Comparison of ENCODE assay signal across 23 cellular contexts in the genomic region with DNA sequence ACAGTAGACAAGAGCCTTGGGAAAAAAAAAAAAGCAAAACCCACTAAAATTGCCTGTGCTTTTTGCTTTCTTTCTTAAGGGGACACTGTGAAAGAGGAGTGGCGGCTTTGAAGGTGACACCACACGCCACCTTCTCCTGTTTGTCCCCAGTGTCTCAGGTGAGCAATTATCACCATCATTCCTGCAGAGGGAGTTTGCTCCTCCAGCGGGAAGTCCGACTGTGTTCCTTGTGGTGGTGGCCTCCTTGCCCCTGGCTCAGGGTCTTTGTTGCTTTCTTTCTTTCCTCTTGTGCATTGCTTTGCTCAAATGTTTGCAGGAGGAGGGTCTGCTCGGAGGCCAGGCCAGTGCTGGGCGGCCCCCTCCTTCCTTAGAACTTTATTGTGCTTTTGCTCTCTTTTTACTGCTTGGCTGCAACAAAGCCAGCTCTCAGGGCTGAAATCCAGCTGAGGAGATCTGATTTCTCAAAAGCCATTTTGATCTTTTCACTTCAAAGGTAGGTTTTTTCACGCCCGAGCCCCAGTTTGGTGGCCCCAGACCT.
DNase-seq lines count a peak whose midpoint lies in the region; ATAC-seq, FAIRE-seq and TF ChIP-seq lines count a peak whose summit lies in the region.
"Had no signal": no experiment of that assay in that cellular context is flagged by ENCODE, and none has a peak within 500 bp of the region (broad histone marks: within the 10 kb centered on the region; RNA-seq: fewer than 3 reads in every experiment).

No MANE protein-coding gene starts in this region.

- no peak for FAIRE-seq in HTR-8/SVneo (lab: Jason Lieb, UNC)
- FAIRE-seq: frontal cortex, GM12878, H54, K562, keratinocyte had no signal

- H3K9me3 Mint-ChIP-seq in activated naive CD4-positive, alpha-beta T cell treated with anti-CD3 and anti-CD28 coated beads, Interleukin-2, amount 50 U/mL, for 72 hours: peaks cover 0 to 3% of the 10 kb centered on the region in 2 donors
- no peaks in the 10 kb centered on the region for H3K9me3 Mint-ChIP-seq in activated B cell treated with CpG ODN at 0.5 μM for 24 hours
- H3K9me3 Mint-ChIP-seq in memory B cell: no peaks in the 10 kb centered on the region
- no peaks in the 10 kb centered on the region for H3K9me3 Mint-ChIP-seq in stimulated activated memory B cell treated with anti-CD40 and anti-IgM and Interleukin-4, amounts not matched to agents 10 μg/mL and 1 μg/mL and 100 μg/mL, for 72 hours

- POLR2A ChIA-PET in activated B cell treated with CpG ODN at 0.5 μM for 24 hours (lab: Charles Lee): interaction anchor here (1.0 to 3.3 kb wide), 4 partner anchors 28 to 163 kb away, joined by 3 to 13 read pairs (median 4); no protein-coding TSS in a partner anchor

- no peaks in the 10 kb centered on the region for H3K27me3 ChIP-seq in SJCRH30
- H3K27me3 ChIP-seq: ascending aorta, transverse colon had no signal

- H3K9me3 ChIP-seq in SJCRH30 (replicated peaks): no peaks in the 10 kb centered on the region
- H3K9me3 ChIP-seq: ascending aorta, prostate gland, transverse colon had no signal

- H3K4me3 Mint-ChIP-seq in activated B cell treated with CpG ODN at 0.5 μM for 24 hours (peak overlapping the region; percentile 58), memory B cell (no peak overlapping the region)
- no peak overlapping the region for H3K4me3 Mint-ChIP-seq in stimulated activated memory B cell treated with anti-CD40 and anti-IgM and Interleukin-4, amounts not matched to agents 10 μg/mL and 1 μg/mL and 100 μg/mL, for 72 hours
- H3K4me3 Mint-ChIP-seq: CD14-positive monocyte had no signal

- H3K27me3 Mint-ChIP-seq in activated B cell treated with CpG ODN at 0.5 μM for 24 hours: no peaks in the 10 kb centered on the region
- H3K27me3 Mint-ChIP-seq in memory B cell: no peaks in the 10 kb centered on the region
- no peaks in the 10 kb centered on the region for H3K27me3 Mint-ChIP-seq in stimulated activated memory B cell treated with anti-CD40 and anti-IgM and Interleukin-4, amounts not matched to agents 10 μg/mL and 1 μg/mL and 100 μg/mL, for 72 hours

- H3K4me1 Mint-ChIP-seq in activated B cell treated with CpG ODN at 0.5 μM for 24 hours (peaks cover 81% of the 10 kb centered on the region), memory B cell (peaks cover 48% of the 10 kb centered on the region)
- peaks cover 78% of the 10 kb centered on the region for H3K4me1 Mint-ChIP-seq in stimulated activated memory B cell treated with anti-CD40 and anti-IgM and Interleukin-4, amounts not matched to agents 10 μg/mL and 1 μg/mL and 100 μg/mL, for 72 hours

- H3K27ac Mint-ChIP-seq in activated naive CD4-positive, alpha-beta T cell treated with anti-CD3 and anti-CD28 coated beads, Interleukin-2, amount 50 U/mL, for 72 hours: peak overlapping the region; percentile 7 to 73
- H3K27ac Mint-ChIP-seq in activated B cell treated with CpG ODN at 0.5 μM for 24 hours (peak overlapping the region; percentile 73), memory B cell (peak overlapping the region; percentile 36)
- H3K27ac Mint-ChIP-seq in stimulated activated memory B cell treated with anti-CD40 and anti-IgM and Interleukin-4, amounts not matched to agents 10 μg/mL and 1 μg/mL and 100 μg/mL, for 72 hours: peak overlapping the region; percentile 77

- intact Hi-C loops in activated B cell treated with CpG ODN at 0.5 μM for 24 hours (cut with micrococcal nuclease): no loop called here

- TF ChIP-seq CTCF in activated B cell treated with CpG ODN at 0.5 μM for 24 hours (IDR thresholded peaks at IDR 0.05): no peak

- no peaks in the 10 kb centered on the region for H3K4me1 ChIP-seq in SJCRH30
- H3K4me1 ChIP-seq: ascending aorta, prostate gland, transverse colon had no signal

- ATAC-seq in activated naive CD4-positive, alpha-beta T cell treated with anti-CD3 and anti-CD28 coated beads, Interleukin-2, amount 50 U/mL, for 72 hours: no peak
- no peak for ATAC-seq in activated B cell treated with CpG ODN at 0.5 μM for 24 hours (ENCODE audit: low read depth)
- ATAC-seq in memory B cell (ENCODE audit: low read depth): no peak
- no peak for ATAC-seq in stimulated activated memory B cell treated with anti-CD40 and anti-IgM and Interleukin-4, amounts not matched to agents 10 μg/mL and 1 μg/mL and 100 μg/mL, for 72 hours
- ATAC-seq: K562 had no signal

- CTCF ChIA-PET in activated B cell treated with CpG ODN at 0.5 μM for 24 hours (lab: Charles Lee): no interaction called here

- peaks cover 8 to 9% of the 10 kb centered on the region in 2 donors for H3K36me3 Mint-ChIP-seq in activated naive CD4-positive, alpha-beta T cell treated with anti-CD3 and anti-CD28 coated beads, Interleukin-2, amount 50 U/mL, for 72 hours
- H3K36me3 Mint-ChIP-seq in activated B cell treated with CpG ODN at 0.5 μM for 24 hours (ENCODE audit: low read depth): no peaks in the 10 kb centered on the region
- H3K36me3 Mint-ChIP-seq in memory B cell: no peaks in the 10 kb centered on the region
- no peaks in the 10 kb centered on the region for H3K36me3 Mint-ChIP-seq in stimulated activated memory B cell treated with anti-CD40 and anti-IgM and Interleukin-4, amounts not matched to agents 10 μg/mL and 1 μg/mL and 100 μg/mL, for 72 hours
- H3K36me3 Mint-ChIP-seq: CD14-positive monocyte had no signal

- DNase-seq in activated naive CD4-positive, alpha-beta T cell treated with anti-CD3 and anti-CD28 coated beads, Interleukin-2, amount 50 U/mL, for 72 hours (ENCODE audit: low spot score in 2 of 2): no peak
- no peak for DNase-seq in activated naive CD4-positive, alpha-beta T cell treated with anti-CD3 and anti-CD28 coated beads, Interleukin-2, amount 50 U/mL, for 16 hours
- no peak for DNase-seq in activated B cell treated with CpG ODN at 0.5 μM for 24 hours
- DNase-seq in memory B cell (ENCODE audit: low spot score in 2 of 2): no peak
- no peak for DNase-seq in HTR-8/SVneo (ENCODE audit: insufficient read length, low spot score)
- DNase-seq in SJCRH30: no peak
- no peak for DNase-seq in mesenteric fat pad (ENCODE audit: low spot score)
- DNase-seq: cerebellar nuclear complex, DMS53, hypothalamus, NCI-H774, Right ventricle myocardium superior, transverse colon had no signal

- H3K36me3 ChIP-seq in SJCRH30: no peaks in the 10 kb centered on the region
- H3K36me3 ChIP-seq: ascending aorta, prostate gland, transverse colon had no signal

- no peak overlapping the region for H3K27ac ChIP-seq in SJCRH30
- H3K27ac ChIP-seq: ascending aorta, prostate gland, transverse colon, VCaP had no signal

- no peak overlapping the region for H3K4me3 ChIP-seq in SJCRH30
- H3K4me3 ChIP-seq: ascending aorta, GM12878, K562, prostate gland, transverse colon had no signal
